Comparison of ENCODE assay signal across 26 cellular contexts in genomic region chr14:74902941-74903705, GRCh38. TPM values are rescaled to one million over a fixed set of nuclear protein-coding genes. Genes with fewer than 3 reads are reported as not detected.
DNase-seq lines count a peak whose midpoint lies in the region; ATAC-seq, FAIRE-seq and TF ChIP-seq lines count a peak whose summit lies in the region.
"Had no signal": no experiment of that assay in that cellular context is flagged by ENCODE, and none has a peak within 500 bp of the region (broad histone marks: within the 10 kb centered on the region; RNA-seq: fewer than 3 reads in every experiment).

No MANE protein-coding gene starts in this region.

- peak overlapping the region; percentile 85 for H3K4me2 ChIP-seq in Karpas-422 (ENCODE audit: low read depth, low read length, poor library complexity, severe bottlenecking)
- H3K4me2 ChIP-seq in GM12878 (ENCODE audit: control insufficient read depth, insufficient read depth), result no peak overlapping the region
- H3K4me2 ChIP-seq in neural progenitor cell, result no peak overlapping the region
- H3K4me2 ChIP-seq: BLaER1 treated with 17β-estradiol and CSF1 and Interleukin-3, amounts not matched to agents 10 nM and 100 nM had no signal

- SMC1A ChIA-PET in GM12878 (lab: Charles Lee; ENCODE audit: uncharacterized antibody, unreplicated experiment), result interaction anchor here (10.3 kb wide), 1 partner anchor 44 kb away, joined by 165 read pairs; no protein-coding TSS in a partner anchor

- RAD21 ChIA-PET in GM12878 (lab: Charles Lee; ENCODE audit: unreplicated experiment), result interaction anchor here (5.6 kb wide), 1 partner anchor 42 kb away, joined by 114 read pairs; no protein-coding TSS in a partner anchor

- no peaks in the 10 kb centered on the region for H3K9me3 ChIP-seq in Karpas-422 (ENCODE audit: low read length)
- no peaks in the 10 kb centered on the region for H3K9me3 ChIP-seq in GM12878 (replicated peaks; ENCODE audit: control insufficient read depth, insufficient read depth, low read length)
- H3K9me3 ChIP-seq in neural progenitor cell (ENCODE audit: low read depth), result no peaks in the 10 kb centered on the region
- H3K9me3 ChIP-seq: BLaER1 treated with 17β-estradiol and CSF1 and Interleukin-3, amounts not matched to agents 10 nM and 100 nM; body of pancreas; esophagus muscularis mucosa; SJCRH30 had no signal

- no peaks in the 10 kb centered on the region for H3K79me2 ChIP-seq in Karpas-422 (ENCODE audit: low read length)
- no peaks in the 10 kb centered on the region for H3K79me2 ChIP-seq in GM12878 (ENCODE audit: control insufficient read depth, insufficient read depth, low read length)
- H3K79me2 ChIP-seq in neural progenitor cell (ENCODE audit: low read depth), result no peaks in the 10 kb centered on the region

- H3K9ac ChIP-seq in Karpas-422 (ENCODE audit: low read length), result peak overlapping the region; percentile 69
- H3K9ac ChIP-seq in GM12878 (ENCODE audit: control insufficient read depth, insufficient read depth, low read length), result no peak overlapping the region
- no peak overlapping the region for H3K9ac ChIP-seq in neural progenitor cell
- H3K9ac ChIP-seq: BLaER1 treated with 17β-estradiol and CSF1 and Interleukin-3, amounts not matched to agents 10 nM and 100 nM had no signal

- DNase-seq in activated CD4-positive, alpha-beta T cell treated with anti-CD3 and anti-CD28 coated beads, Interleukin-2, amount 10 ng/mL, durations not matched to agents 24 days and 14 days, result no peak
- DNase-seq in activated CD4-positive, alpha-beta T cell treated with anti-CD3 and anti-CD28 coated beads, Interleukin-2, amount 50 U/mL, for 4 hours, result no peak
- DNase-seq in Karpas-422, result peak; percentile 70
- DNase-seq in GM12878 (ENCODE audit: low read depth, low spot score), result no peak
- DNase-seq in neural progenitor cell (ENCODE audit: low spot score), result peak; percentile 34
- no peak for DNase-seq in NCI-H2196 treated with DMSO at 0.1 percent for 48 hours (lab: John Stamatoyannopoulos, UW; ENCODE audit: unreplicated experiment)
- DNase-seq in effector CD4-positive, alpha-beta T cell, result no peak
- DNase-seq: activated CD4-positive, alpha-beta T cell treated with anti-CD3 and anti-CD28 coated beads for 1 hour; activated CD8-positive, alpha-beta memory T cell treated with anti-CD3 and anti-CD28 coated beads, Interleukin-2, amount 50 U/mL, for 48 hours; body of pancreas; Kasumi-1; natural killer cell; NCI-H1417 treated with DMSO at 0.1 percent for 48 hours; SJCRH30; stimulated activated CD4-positive, alpha-beta T cell treated with anti-CD3 and anti-CD28 coated beads, Interleukin-12 subunit alpha, Interleukin-12 subunit beta, amount 100 ng/mL, for 4 hours; stimulated activated naive CD4-positive, alpha-beta T cell treated with Interleukin-2 at 50 U/mL for 16 hours; T-helper 9 cell had no signal

- H3K9me3 Mint-ChIP-seq in activated CD4-positive, alpha-beta T cell treated with anti-CD3 and anti-CD28 coated beads, Interleukin-2, amount 10 ng/mL, durations not matched to agents 24 days and 14 days, result no peaks in the 10 kb centered on the region
- no peaks in the 10 kb centered on the region for H3K9me3 Mint-ChIP-seq in neural progenitor cell
- H3K9me3 Mint-ChIP-seq: dendritic cell treated with granulocyte-macrophage colony-stimulating factor and Interleukin-4, amounts not matched to agents 40 ng/mL and 50 ng/mL, for 4 days; natural killer cell had no signal

- no peak overlapping the region for H3K4me3 Mint-ChIP-seq in activated CD4-positive, alpha-beta T cell treated with anti-CD3 and anti-CD28 coated beads, Interleukin-2, amount 10 ng/mL, durations not matched to agents 24 days and 14 days
- H3K4me3 Mint-ChIP-seq in neural progenitor cell, result no peak overlapping the region
- H3K4me3 Mint-ChIP-seq: dendritic cell treated with granulocyte-macrophage colony-stimulating factor and Interleukin-4, amounts not matched to agents 40 ng/mL and 50 ng/mL, for 4 days; natural killer cell had no signal

- H3K4me3 ChIP-seq in Karpas-422 (ENCODE audit: low read length), result peak overlapping the region; percentile 61; the same call in 1 of the 2 replicates
- H3K4me3 ChIP-seq in GM12878, result no peak overlapping the region
- no peak overlapping the region for H3K4me3 ChIP-seq in neural progenitor cell
- H3K4me3 ChIP-seq: BLaER1 treated with 17β-estradiol and CSF1 and Interleukin-3, amounts not matched to agents 10 nM and 100 nM; body of pancreas; esophagus muscularis mucosa; SJCRH30 had no signal

- FAIRE-seq in GM12878 (lab: Jason Lieb, UNC), result no peak
- FAIRE-seq: GM18507 had no signal

- H3K9me2 ChIP-seq in Karpas-422 (replicated peaks; ENCODE audit: insufficient read depth, low read length), result no peaks in the 10 kb centered on the region

- 11% methylated on average over 9 of the region's 10 CpGs for WGBS in GM12878 (ENCODE audit: insufficient coverage, insufficient replicate concordance, low lambda C conversion rate, missing lambda C conversion rate)

- H4K20me1 ChIP-seq in Karpas-422 (ENCODE audit: insufficient read depth, low read depth, low read length), result no peaks in the 10 kb centered on the region
- H4K20me1 ChIP-seq in GM12878 (ENCODE audit: control insufficient read depth, insufficient read depth), result no peaks in the 10 kb centered on the region
- peaks cover 6% of the 10 kb centered on the region for H4K20me1 ChIP-seq in neural progenitor cell (ENCODE audit: low read depth)

- 0 out of 2 replicates have a peak, but pooled peaks have one; percentile 42 for TF ChIP-seq POLR2A in GM12878 (IDR thresholded peaks at IDR 0.05; ENCODE audit: low read depth, low read length)

- H3K27me3 Mint-ChIP-seq in activated CD4-positive, alpha-beta T cell treated with anti-CD3 and anti-CD28 coated beads, Interleukin-2, amount 10 ng/mL, durations not matched to agents 24 days and 14 days, result no peaks in the 10 kb centered on the region
- H3K27me3 Mint-ChIP-seq in neural progenitor cell (ENCODE audit: insufficient read depth, low read depth), result peaks cover 3% of the 10 kb centered on the region
- H3K27me3 Mint-ChIP-seq: dendritic cell treated with granulocyte-macrophage colony-stimulating factor and Interleukin-4, amounts not matched to agents 40 ng/mL and 50 ng/mL, for 4 days had no signal

- TF ChIP-seq CTCF in GM12878 (IDR thresholded peaks at IDR 0.05 in 2 of 3, conservative IDR thresholded peaks at IDR 0.05 in 1 of 3; ENCODE audit: control insufficient read depth in 2 of 3, extremely low read depth in 1 of 3, insufficient read depth in 1 of 3, low read depth in 3 of 3, low read length in 3 of 3) (no peak), neural progenitor cell (IDR thresholded peaks at IDR 0.05) (no peak)

- peaks cover 60% of the 10 kb centered on the region for H3K4me1 ChIP-seq in Karpas-422 (ENCODE audit: low read length)
- H3K4me1 ChIP-seq in GM12878 (ENCODE audit: control insufficient read depth, insufficient read depth, low read length), result peaks cover 4% of the 10 kb centered on the region; the same call in 1 of the 2 replicates
- no peaks in the 10 kb centered on the region for H3K4me1 ChIP-seq in neural progenitor cell

- no peaks in the 10 kb centered on the region for H3K27me3 ChIP-seq in Karpas-422 (ENCODE audit: low read length)
- H3K27me3 ChIP-seq in GM12878 (replicated peaks in 1 of 2; ENCODE audit: control insufficient read depth in 2 of 2, insufficient read depth in 2 of 2, low read length in 1 of 2), result no peaks in the 10 kb centered on the region
- no peaks in the 10 kb centered on the region for H3K27me3 ChIP-seq in neural progenitor cell
- H3K27me3 ChIP-seq: BLaER1 treated with 17β-estradiol and CSF1 and Interleukin-3, amounts not matched to agents 10 nM and 100 nM; body of pancreas; esophagus muscularis mucosa; SJCRH30 had no signal

- H3K36me3 ChIP-seq in Karpas-422 (ENCODE audit: insufficient read depth, low read length), result peaks cover 68% of the 10 kb centered on the region
- peaks cover 25 to 35% of the 10 kb centered on the region in 2 experiments for H3K36me3 ChIP-seq in GM12878 (ENCODE audit: control insufficient read depth in 2 of 2, insufficient read depth in 2 of 2, low read length in 1 of 2)
- peaks cover 14% of the 10 kb centered on the region for H3K36me3 ChIP-seq in neural progenitor cell

- peaks cover 57% of the 10 kb centered on the region for H3K36me3 Mint-ChIP-seq in activated CD4-positive, alpha-beta T cell treated with anti-CD3 and anti-CD28 coated beads, Interleukin-2, amount 10 ng/mL, durations not matched to agents 24 days and 14 days (ENCODE audit: low read depth)
- peaks cover 42% of the 10 kb centered on the region for H3K36me3 Mint-ChIP-seq in neural progenitor cell

- CTCF ChIA-PET in GM12878 (lab: Yijun Ruan, JAX), result interaction anchor here (7.0 to 26.0 kb wide), 2 partner anchors 26 to 44 kb away, joined by 73 to 552 read pairs; partner anchors contain the start of gene PROX2

- TF ChIP-seq RAD21 in GM12878 (IDR thresholded peaks at IDR 0.05; ENCODE audit: insufficient read depth, low read depth, low read length), result no peak

- in situ Hi-C loops in GM12878 (cut with MboI), result no loop called here

- no peak overlapping the region for H2AFZ ChIP-seq in Karpas-422 (ENCODE audit: low read length)
- H2AFZ ChIP-seq in GM12878 (ENCODE audit: control insufficient read depth, low read depth, low read length), result no peak overlapping the region
- H2AFZ ChIP-seq in neural progenitor cell (replicated peaks), result no peak overlapping the region

- H3K4me1 Mint-ChIP-seq in activated CD4-positive, alpha-beta T cell treated with anti-CD3 and anti-CD28 coated beads, Interleukin-2, amount 10 ng/mL, durations not matched to agents 24 days and 14 days, result peaks cover 5% of the 10 kb centered on the region
- no peaks in the 10 kb centered on the region for H3K4me1 Mint-ChIP-seq in neural progenitor cell

- POLR2A ChIA-PET in GM12878 (lab: Charles Lee), result no interaction called here

- ATAC-seq in GM12878 (no peak), HG03025 (IDR thresholded peaks at IDR 0.05; ENCODE audit: low FRiP score, unreplicated experiment) (no peak)
- ATAC-seq: body of pancreas, natural killer cell had no signal

- BruUV-seq in GM12878 (replicated peaks; lab: Mats Ljungman, UMichigan), result TSS peak; percentile 57

- H3K27ac Mint-ChIP-seq in activated CD4-positive, alpha-beta T cell treated with anti-CD3 and anti-CD28 coated beads, Interleukin-2, amount 10 ng/mL, durations not matched to agents 24 days and 14 days, result peak overlapping the region; percentile 7
- no peak overlapping the region for H3K27ac Mint-ChIP-seq in neural progenitor cell
- H3K27ac Mint-ChIP-seq: dendritic cell treated with granulocyte-macrophage colony-stimulating factor and Interleukin-4, amounts not matched to agents 40 ng/mL and 50 ng/mL, for 4 days had no signal

- H3K27ac ChIP-seq in Karpas-422 (ENCODE audit: low read length) (peak overlapping the region; percentile 90), GM12878 (ENCODE audit: control insufficient read depth, insufficient read depth) (peak overlapping the region; percentile 9; the same call in 1 of the 2 replicates), neural progenitor cell (no peak overlapping the region)
- H3K27ac ChIP-seq: 22Rv1; BLaER1 treated with 17β-estradiol and CSF1 and Interleukin-3, amounts not matched to agents 10 nM and 100 nM; body of pancreas; SJCRH30 had no signal

- intact Hi-C loops in activated CD4-positive, alpha-beta T cell treated with anti-CD3 and anti-CD28 coated beads, Interleukin-2, amount 10 ng/mL, durations not matched to agents 24 days and 14 days (cut with micrococcal nuclease), result no loop called here
- intact Hi-C loops in GM12878 (cut with micrococcal nuclease; ENCODE audit: unreplicated experiment), result no loop called here

- H3F3A ChIP-seq in neural progenitor cell (ENCODE audit: low read depth), result peaks cover 10% of the 10 kb centered on the region

- no peak for TF ChIP-seq EP300 in GM12878 (IDR thresholded peaks at IDR 0.05; ENCODE audit: borderline replicate concordance in 1 of 2, control insufficient read depth in 1 of 2, low read depth in 2 of 2, low read length in 2 of 2)

RNA-seq across cellular contexts. Expression of gene RPS6KL1, which starts 19.9 kb away (rescaled TPM):
- total RNA-seq in activated CD4-positive, alpha-beta T cell treated with anti-CD3 and anti-CD28 coated beads, Interleukin-2, amount 10 ng/mL, durations not matched to agents 24 days and 14 days, result 7.0 and 9.6 TPM in 2 replicates
- 34.3 and 60.2 TPM in 2 replicates for total RNA-seq in Karpas-422 (2014; rRNA removed; shearing (Covaris generic); ENCODE audit: low replicate concordance)
- 0.37 and 0.96 TPM in 2 replicates for total RNA-seq in GM12878 (2013; cell fraction: nucleolus; rRNA removed)
- total RNA-seq in GM12878 (2014; rRNA removed) (3.5 and 4.7 TPM in 2 replicates), GM12878 (2014; rRNA removed; fragmentation: Illumina TruSeq; extraction: Trizol) (1.9 and 2.1 TPM in 2 replicates), GM12878 (2021) (2.8 and 4.2 TPM in 2 replicates), neural progenitor cell (ENCODE audit: low replicate concordance) (6.4 and 15.1 TPM in 2 replicates)
- 0.85 TPM for polyA plus RNA-seq in GM12878 (2011; ENCODE audit: low read depth)
- polyA plus RNA-seq in GM12878 (2011; rRNA removed) (0.04 and 0.14 TPM in 2 replicates), GM12878 (2014; fragmentation: Illumina TruSeq; extraction: Trizol) (0.54 and 2.1 TPM in 2 replicates), GM12878 (2014; fragmentation: Nextera tagmentation; extraction: Ambion mirVana) (under 1 TPM; 0.23 to 0.73 TPM), GM12878 (2014; rRNA removed) (3.4 and 4.2 TPM in 2 replicates), GM12878 (2016; fragmentation: Nextera tagmentation; extraction: Ambion mirVana) (1 to 10 TPM; 1.3 to 2.0 TPM)
- polyA plus RNA-seq in GM12878 (2011; cell fraction: cytosol; rRNA removed), result 0.07 and 0.08 TPM in 2 replicates
- 0.22 and 0.31 TPM in 2 replicates for polyA plus RNA-seq in GM12878 (2011; cell fraction: nucleus; rRNA removed)
- 2.6 and 2.9 TPM in 2 replicates for polyA plus RNA-seq in GM12878 (2012)
- 0.05 TPM in 1 of 2 replicates, not detected in the other for polyA minus RNA-seq in GM12878 (2011; rRNA and poly(A)+ RNA removed)
- not detected in 2 replicates for polyA minus RNA-seq in GM12878 (2011; cell fraction: cytosol; rRNA and poly(A)+ RNA removed)
- polyA minus RNA-seq in GM12878 (2011; cell fraction: nucleus; rRNA and poly(A)+ RNA removed), result 0.29 TPM in 1 of 2 replicates, not detected in the other
- total RNA-seq: H4 had no signal

RNA-seq across cellular contexts. Expression of gene DLST, which starts 21.4 kb away (rescaled TPM):
- 110 and 111 TPM in 2 replicates for total RNA-seq in activated CD4-positive, alpha-beta T cell treated with anti-CD3 and anti-CD28 coated beads, Interleukin-2, amount 10 ng/mL, durations not matched to agents 24 days and 14 days
- total RNA-seq in Karpas-422 (2014; rRNA removed; shearing (Covaris generic); ENCODE audit: low replicate concordance), result 101 and 105 TPM in 2 replicates
- total RNA-seq in GM12878 (2013; cell fraction: nucleolus; rRNA removed), result 115 and 132 TPM in 2 replicates
- 64.7 and 67.0 TPM in 2 replicates for total RNA-seq in GM12878 (2014; rRNA removed)
- total RNA-seq in GM12878 (2014; rRNA removed; fragmentation: Illumina TruSeq; extraction: Trizol), result 68.3 and 72.9 TPM in 2 replicates
- total RNA-seq in GM12878 (2021), result 118 and 126 TPM in 2 replicates
- polyA plus RNA-seq in GM12878 (2011; ENCODE audit: low read depth), result 49.5 TPM
- 127 and 141 TPM in 2 replicates for polyA plus RNA-seq in GM12878 (2011; rRNA removed)
- polyA plus RNA-seq in GM12878 (2011; cell fraction: cytosol; rRNA removed), result 189 and 215 TPM in 2 replicates
- 134 and 155 TPM in 2 replicates for polyA plus RNA-seq in GM12878 (2011; cell fraction: nucleus; rRNA removed)
- 68.5 and 77.5 TPM in 2 replicates for polyA plus RNA-seq in GM12878 (2012)
- 116 and 119 TPM in 2 replicates for polyA plus RNA-seq in GM12878 (2014; fragmentation: Illumina TruSeq; extraction: Trizol)
- polyA plus RNA-seq in GM12878 (2014; fragmentation: Nextera tagmentation; extraction: Ambion mirVana), result 10 to 100 TPM in 1 of 2 experiments, 1 to 10 TPM in 1; 2.9 to 12.2 TPM
- 113 and 116 TPM in 2 replicates for polyA plus RNA-seq in GM12878 (2014; rRNA removed)
- polyA plus RNA-seq in GM12878 (2016; fragmentation: Nextera tagmentation; extraction: Ambion mirVana), result 10 to 100 TPM; 10.8 to 14.9 TPM
- 130 and 164 TPM in 2 replicates for polyA minus RNA-seq in GM12878 (2011; rRNA and poly(A)+ RNA removed)
- 32.6 and 43.8 TPM in 2 replicates for polyA minus RNA-seq in GM12878 (2011; cell fraction: cytosol; rRNA and poly(A)+ RNA removed)
- 40.4 and 50.0 TPM in 2 replicates for polyA minus RNA-seq in GM12878 (2011; cell fraction: nucleus; rRNA and poly(A)+ RNA removed)
- total RNA-seq in neural progenitor cell (ENCODE audit: low replicate concordance), result 52.2 and 60.7 TPM in 2 replicates

RNA-seq across cellular contexts. Expression of gene PROX2, which starts 27.2 kb away (rescaled TPM):
- not detected in 2 replicates for total RNA-seq in activated CD4-positive, alpha-beta T cell treated with anti-CD3 and anti-CD28 coated beads, Interleukin-2, amount 10 ng/mL, durations not matched to agents 24 days and 14 days
- 2.3 and 2.6 TPM in 2 replicates for total RNA-seq in Karpas-422 (2014; rRNA removed; shearing (Covaris generic); ENCODE audit: low replicate concordance)
- total RNA-seq in GM12878 (2013; cell fraction: nucleolus; rRNA removed), result not detected in 2 replicates
- 0.16 and 0.23 TPM in 2 replicates for total RNA-seq in GM12878 (2014; rRNA removed)
- 0.27 and 0.37 TPM in 2 replicates for total RNA-seq in GM12878 (2014; rRNA removed; fragmentation: Illumina TruSeq; extraction: Trizol)
- total RNA-seq in GM12878 (2021), result 0.11 and 0.33 TPM in 2 replicates
- polyA plus RNA-seq in GM12878 (2011; ENCODE audit: low read depth), result 0.29 TPM
- 0.03 and 0.11 TPM in 2 replicates for polyA plus RNA-seq in GM12878 (2011; rRNA removed)
- not detected in 2 replicates for polyA plus RNA-seq in GM12878 (2011; cell fraction: cytosol; rRNA removed)
- polyA plus RNA-seq in GM12878 (2011; cell fraction: nucleus; rRNA removed), result 0.03 TPM in 1 of 2 replicates, not detected in the other
- 0.38 and 0.50 TPM in 2 replicates for polyA plus RNA-seq in GM12878 (2012)
- 0.16 TPM in 1 of 2 replicates, not detected in the other for polyA plus RNA-seq in GM12878 (2014; fragmentation: Illumina TruSeq; extraction: Trizol)
- under 1 TPM; 0.04 to 0.05 TPM for polyA plus RNA-seq in GM12878 (2014; fragmentation: Nextera tagmentation; extraction: Ambion mirVana)
- 0.08 and 0.12 TPM in 2 replicates for polyA plus RNA-seq in GM12878 (2014; rRNA removed)
- polyA plus RNA-seq in GM12878 (2016; fragmentation: Nextera tagmentation; extraction: Ambion mirVana), result under 1 TPM; 0.28 to 0.42 TPM
- not detected in 2 replicates for polyA minus RNA-seq in GM12878 (2011; rRNA and poly(A)+ RNA removed)
- polyA minus RNA-seq in GM12878 (2011; cell fraction: cytosol; rRNA and poly(A)+ RNA removed), result not detected in 2 replicates
- polyA minus RNA-seq in GM12878 (2011; cell fraction: nucleus; rRNA and poly(A)+ RNA removed), result not detected in 2 replicates
- total RNA-seq in neural progenitor cell (ENCODE audit: low replicate concordance), result not detected in 2 replicates
- total RNA-seq: esophagus muscularis mucosa, glomerular endothelial cell, H4, pulmonary artery endothelial cell, SJCRH30 had no signal

RNA-seq across cellular contexts. Expression of gene PGF, which starts 52.3 kb away (rescaled TPM):
- total RNA-seq in activated CD4-positive, alpha-beta T cell treated with anti-CD3 and anti-CD28 coated beads, Interleukin-2, amount 10 ng/mL, durations not matched to agents 24 days and 14 days, result 0.23 and 0.24 TPM in 2 replicates
- 3.5 and 8.3 TPM in 2 replicates for total RNA-seq in Karpas-422 (2014; rRNA removed; shearing (Covaris generic); ENCODE audit: low replicate concordance)
- 13.5 and 14.0 TPM in 2 replicates for total RNA-seq in GM12878 (2013; cell fraction: nucleolus; rRNA removed)
- total RNA-seq in GM12878 (2014; rRNA removed) (0.76 and 0.79 TPM in 2 replicates), GM12878 (2014; rRNA removed; fragmentation: Illumina TruSeq; extraction: Trizol) (0.40 and 0.46 TPM in 2 replicates), GM12878 (2021) (1.0 and 1.1 TPM in 2 replicates), neural progenitor cell (ENCODE audit: low replicate concordance) (1.0 and 2.1 TPM in 2 replicates)
- 1.0 TPM for polyA plus RNA-seq in GM12878 (2011; ENCODE audit: low read depth)
- polyA plus RNA-seq in GM12878 (2011; rRNA removed) (2.4 and 5.5 TPM in 2 replicates), GM12878 (2014; fragmentation: Illumina TruSeq; extraction: Trizol) (0.27 and 0.32 TPM in 2 replicates), GM12878 (2014; fragmentation: Nextera tagmentation; extraction: Ambion mirVana) (under 1 TPM; 0.11 to 0.16 TPM), GM12878 (2014; rRNA removed) (0.46 and 0.66 TPM in 2 replicates), GM12878 (2016; fragmentation: Nextera tagmentation; extraction: Ambion mirVana) (1 to 10 TPM; 3.5 to 4.2 TPM)
- polyA plus RNA-seq in GM12878 (2011; cell fraction: cytosol; rRNA removed), result 4.5 and 4.9 TPM in 2 replicates
- 7.8 and 12.6 TPM in 2 replicates for polyA plus RNA-seq in GM12878 (2011; cell fraction: nucleus; rRNA removed)
- 2.0 and 2.9 TPM in 2 replicates for polyA plus RNA-seq in GM12878 (2012)
- polyA minus RNA-seq in GM12878 (2011; rRNA and poly(A)+ RNA removed), result 3.4 and 6.9 TPM in 2 replicates
- 1.4 and 3.5 TPM in 2 replicates for polyA minus RNA-seq in GM12878 (2011; cell fraction: cytosol; rRNA and poly(A)+ RNA removed)
- 8.7 and 9.3 TPM in 2 replicates for polyA minus RNA-seq in GM12878 (2011; cell fraction: nucleus; rRNA and poly(A)+ RNA removed)

Comparison
In these comparisons a context has a peak if more than half of its experiments do, and no peak if none do; other contexts are left out.
1. DNase-seq: peak in Karpas-422 (single experiment) and neural progenitor cell (single experiment); none in activated CD4-positive, alpha-beta T cell treated with anti-CD3 and anti-CD28 coated beads, Interleukin-2, amount 10 ng/mL, durations not matched to agents 24 days and 14 days (single experiment), activated CD4-positive, alpha-beta T cell treated with anti-CD3 and anti-CD28 coated beads, Interleukin-2, amount 50 U/mL, for 4 hours (0 of 2), GM12878 (single experiment), NCI-H2196 treated with DMSO at 0.1 percent for 48 hours (single experiment) and effector CD4-positive, alpha-beta T cell (single experiment).